Comparison of ENCODE assay signal across 24 cellular contexts in genomic region chr20:58146761-58147160, GRCh38.
DNase-seq lines count a peak whose midpoint lies in the region; ATAC-seq and TF ChIP-seq lines count a peak whose summit lies in the region.
"Had no signal": no experiment of that assay in that cellular context is flagged by ENCODE, and none has a peak within 500 bp of the region (broad histone marks: within the 10 kb centered on the region; RNA-seq: fewer than 3 reads in every experiment).

No MANE protein-coding gene starts in this region.

- H3K4me1 ChIP-seq in RWPE2 (ENCODE audit: insufficient read depth, poor library complexity, severe bottlenecking) (no peaks in the 10 kb centered on the region), gastrocnemius medialis (peaks cover 0 to 7% of the 10 kb centered on the region in 2 donors), uterus (no peaks in the 10 kb centered on the region), ovary (ENCODE audit: insufficient read depth) (peaks cover 12% of the 10 kb centered on the region)
- H3K4me1 ChIP-seq: HAP-1 had no signal

- H3K9me3 ChIP-seq in RWPE2 (ENCODE audit: severe bottlenecking) (no peaks in the 10 kb centered on the region), gastrocnemius medialis (no peaks in the 10 kb centered on the region), uterus (no peaks in the 10 kb centered on the region), ovary (no peaks in the 10 kb centered on the region)
- H3K9me3 ChIP-seq: HAP-1 had no signal

- H3K27ac ChIP-seq in RWPE2 (ENCODE audit: poor library complexity, severe bottlenecking) (no peak overlapping the region), dorsolateral prefrontal cortex (peak overlapping the region in 30 of 59 donors; percentile 2 to 79 (median 41)), gastrocnemius medialis (peak overlapping the region in 3 of 4 donors; percentile 41 to 68 (median 64)), uterus (peak overlapping the region; percentile 41 to 70), ovary (no peak overlapping the region)
- H3K27ac ChIP-seq: BLaER1, GM23248, HL-60 had no signal

- intact Hi-C loops in dorsolateral prefrontal cortex (cut with DNase I) (no loop called here), gastrocnemius medialis (cut with DNase I; ENCODE audit: low total_unique reads) (no loop called here), uterus (cut with DNase I; ENCODE audit: low total_unique reads) (no loop called here), ovary (cut with DNase I) (no loop called here)

- H3K36me3 ChIP-seq in RWPE2 (ENCODE audit: low read depth) (no peaks in the 10 kb centered on the region), gastrocnemius medialis (no peaks in the 10 kb centered on the region), uterus (no peaks in the 10 kb centered on the region), ovary (no peaks in the 10 kb centered on the region)
- H3K36me3 ChIP-seq: BLaER1, HAP-1 had no signal

- H3K4me3 ChIP-seq in RWPE2 (ENCODE audit: severe bottlenecking): no peak overlapping the region
- H3K4me3 ChIP-seq in dorsolateral prefrontal cortex: no peak overlapping the region
- no peak overlapping the region for H3K4me3 ChIP-seq in gastrocnemius medialis
- H3K4me3 ChIP-seq in uterus: no peak overlapping the region
- no peak overlapping the region for H3K4me3 ChIP-seq in ovary
- H3K4me3 ChIP-seq: GM12878, GM23248, HAP-1 had no signal

- ATAC-seq in RWPE2 (ENCODE audit: low read depth): no peak
- no peak for ATAC-seq in gastrocnemius medialis
- no peak for ATAC-seq in HG03196 (IDR thresholded peaks at IDR 0.05; ENCODE audit: unreplicated experiment)
- ATAC-seq: CD8-positive, alpha-beta T cell; GM12878; PC-3 had no signal

- no peak for TF ChIP-seq POLR2A in gastrocnemius medialis (IDR thresholded peaks at IDR 0.05)
- TF ChIP-seq POLR2A in uterus (IDR thresholded peaks at IDR 0.05): no peak
- TF ChIP-seq POLR2A in ovary (IDR thresholded peaks at IDR 0.05): no peak

- in situ Hi-C loops in gastrocnemius medialis (cut with MboI; ENCODE audit: low sequenced_read_pairs in 4 of 4): no loop called here

- WGBS in ovary, 3 donors: 82 to 85% (median 83%) methylated on average over 10 of the region's 10 CpGs

- DNase-seq in RWPE2 (ENCODE audit: low spot score): peak; percentile 54
- peak in 2 of 10 donors; percentile 11 to 21 for DNase-seq in dorsolateral prefrontal cortex
- DNase-seq in gastrocnemius medialis: no peak
- peak in 1 of 2 donors; percentile 10 for DNase-seq in uterus
- DNase-seq in ovary: no peak
- no peak for DNase-seq in anterior cingulate cortex (lab: John Stamatoyannopoulos, UW)
- DNase-seq: Calu3; CD8-positive, alpha-beta T cell; DMS53; EL; GM23248; Karpas-422; NCI-H1048; NCI-H1436; NCI-H1930; NCI-H345; NCI-H524 treated with DMSO at 0.1 percent for 48 hours; PC-3; RPMI8226 had no signal

- TF ChIP-seq EP300 in ovary (IDR thresholded peaks at IDR 0.05): no peak

- H3K27me3 ChIP-seq in RWPE2 (ENCODE audit: insufficient read depth, poor library complexity, severe bottlenecking): peaks cover 6% of the 10 kb centered on the region
- peaks cover 0 to 30% (median 10%) of the 10 kb centered on the region in 45 donors for H3K27me3 ChIP-seq in dorsolateral prefrontal cortex
- H3K27me3 ChIP-seq in gastrocnemius medialis: peaks cover 0 to 10% (median 6%) of the 10 kb centered on the region in 3 donors
- no peaks in the 10 kb centered on the region for H3K27me3 ChIP-seq in uterus
- no peaks in the 10 kb centered on the region for H3K27me3 ChIP-seq in ovary
- H3K27me3 ChIP-seq: BLaER1 had no signal

- no peak for TF ChIP-seq CTCF in RWPE2 (IDR thresholded peaks at IDR 0.05; ENCODE audit: poor library complexity, severe bottlenecking)
- no peak for TF ChIP-seq CTCF in dorsolateral prefrontal cortex (IDR thresholded peaks at IDR 0.05 in 54 of 56, conservative IDR thresholded peaks at IDR 0.05 in 2 of 56; ENCODE audit: low read depth in 1 of 56, partially characterized antibody in 56 of 56)
- no peak for TF ChIP-seq CTCF in gastrocnemius medialis (IDR thresholded peaks at IDR 0.05 in 4 of 5, conservative IDR thresholded peaks at IDR 0.05 in 1 of 5)
- TF ChIP-seq CTCF in uterus (IDR thresholded peaks at IDR 0.05): no peak
- TF ChIP-seq CTCF in ovary (IDR thresholded peaks at IDR 0.05): no peak

Comparison
In these comparisons a context has a peak if more than half of its experiments do, and no peak if none do; other contexts are left out.
1. H3K27ac ChIP-seq: peak in dorsolateral prefrontal cortex (30 of 59), gastrocnemius medialis (3 of 4) and uterus (2 of 2); none in RWPE2 (single experiment) and ovary (0 of 2).